ENCODE assay signal across 19 cellular contexts in the genomic region with DNA sequence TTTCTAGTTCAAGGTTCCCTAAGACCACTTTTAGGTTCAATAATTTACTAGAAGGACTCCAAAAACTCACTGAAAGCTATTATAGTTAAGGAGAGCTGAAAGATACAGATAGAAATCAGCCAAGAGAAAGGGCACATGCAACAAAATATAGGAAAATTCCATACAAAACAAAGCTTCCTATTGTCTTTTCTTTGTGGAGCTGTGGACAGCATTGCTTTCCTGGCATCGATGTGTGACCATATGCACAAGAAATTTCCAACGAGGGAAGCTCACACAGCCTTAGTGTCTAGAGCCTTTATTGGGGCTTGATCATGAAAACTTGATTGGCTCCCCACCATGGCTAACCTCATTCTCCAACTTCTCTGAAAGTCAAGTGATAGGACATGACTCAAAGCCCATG.
A peak's percentile ranks its signal among the peaks of the same experiment; 100 is the strongest.
DNase-seq lines count a peak whose midpoint lies in the region.
"Had no signal": no experiment of that assay in that cellular context is flagged by ENCODE, and none has a peak within 500 bp of the region (broad histone marks: within the 10 kb centered on the region; RNA-seq: fewer than 3 reads in every experiment).

No MANE protein-coding gene starts in this region.

- peak in 1 of 61 donors; percentile 15 for DNase-seq in caudate nucleus (lab: John Stamatoyannopoulos, UW)
- DNase-seq in globus pallidus (ENCODE audit: low spot score): peak; percentile 64
- peak; percentile 39 for DNase-seq in putamen (ENCODE audit: low spot score)
- no peak for DNase-seq in COR-L47 (lab: John Stamatoyannopoulos, UW)
- no peak for DNase-seq in effector CD8-positive, alpha-beta T cell (lab: John Stamatoyannopoulos, UW)
- no peak for DNase-seq in ureter (ENCODE audit: low spot score)
- no peak for DNase-seq in kidney glomerular epithelial cell (lab: John Stamatoyannopoulos, UW)
- DNase-seq: 8988T; ACHN; AML-193; C1 segment of cervical spinal cord; Caco-2; CD4-positive, alpha-beta memory T cell; DMS153; DND-41; GM23248; H7; HCEC 1CT had no signal

- H3K27ac ChIP-seq in caudate nucleus (ENCODE audit: low read depth, low read length): peak overlapping the region; percentile 30
- H3K27ac ChIP-seq: A549, GM23248 had no signal

Comparison
In these comparisons a context has a peak if more than half of its experiments do, and no peak if none do; other contexts are left out.
1. DNase-seq: peak in globus pallidus (single experiment) and putamen (single experiment); none in COR-L47 (single experiment), effector CD8-positive, alpha-beta T cell (single experiment), ureter (single experiment) and kidney glomerular epithelial cell (single experiment).